7 cellular contexts compared by ENCODE assay signal in genomic region chr17:40584950-40585349, GRCh38. TPM values are rescaled to one million over a fixed set of nuclear protein-coding genes. Genes with fewer than 3 reads are reported as not detected.
"Had no signal": no experiment of that assay in that cellular context is flagged by ENCODE, and none has a peak within 500 bp of the region (broad histone marks: within the 10 kb centered on the region; RNA-seq: fewer than 3 reads in every experiment).

No MANE protein-coding gene starts in this region.

RNA-seq across cellular contexts. Expression of gene CCR7, which starts 19.7 kb away (rescaled TPM):
- total RNA-seq: ascending aorta, cardiac muscle cell, chondrocyte, M059J, PC-3, SJSA1 had no signal
- polyA plus RNA-seq: cardiac muscle cell, SK-N-SH had no signal
